In the genomic region with DNA sequence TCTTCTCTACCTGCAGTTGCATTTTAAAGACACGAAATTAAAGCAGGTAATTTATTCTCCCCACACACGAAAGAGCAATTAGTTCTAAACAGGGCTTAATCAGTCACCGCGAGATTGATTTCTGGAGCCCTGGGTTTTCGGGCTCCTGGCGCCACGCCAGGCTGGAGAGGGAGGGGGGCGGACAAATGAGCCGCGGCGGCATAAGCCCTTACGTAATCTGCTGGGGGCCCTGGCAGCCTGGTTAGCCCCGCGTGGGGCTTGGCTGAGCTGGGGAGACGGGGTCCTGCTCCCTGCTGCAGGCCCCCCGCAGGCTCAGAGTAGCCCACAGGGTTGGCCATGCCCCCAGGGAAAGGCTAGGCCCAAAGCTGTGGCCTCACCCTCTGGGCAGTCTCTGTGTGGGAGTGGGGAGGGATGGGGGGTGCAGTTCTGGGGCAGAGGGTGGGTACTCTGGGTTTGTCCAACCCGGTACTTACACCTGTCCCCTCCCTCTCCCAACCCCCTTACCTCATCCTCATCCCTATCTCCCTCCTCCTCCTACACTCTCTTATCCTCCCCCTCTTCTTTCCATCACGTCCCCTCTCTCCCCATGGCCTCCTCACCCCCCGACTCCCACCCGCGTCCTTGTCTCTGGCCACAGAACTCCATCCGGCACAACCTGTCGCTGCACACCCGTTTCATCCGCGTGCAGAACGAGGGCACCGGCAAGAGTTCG, we compare ENCODE assay signal across 9 cellular contexts. TPM values are rescaled to one million over a fixed set of nuclear protein-coding genes. Genes with fewer than 3 reads are reported as not detected.
DNase-seq lines count a peak whose midpoint lies in the region; FAIRE-seq and TF ChIP-seq lines count a peak whose summit lies in the region.
"Had no signal": no experiment of that assay in that cellular context is flagged by ENCODE, and none has a peak within 500 bp of the region (broad histone marks: within the 10 kb centered on the region; RNA-seq: fewer than 3 reads in every experiment).

No MANE protein-coding gene starts in this region.

- peaks cover 8% of the 10 kb centered on the region for H3K4me1 Mint-ChIP-seq in activated naive CD8-positive, alpha-beta T cell treated with anti-CD3 and anti-CD28 coated beads for 36 hours

- peak overlapping the region; percentile 70 for H3K4me3 Mint-ChIP-seq in activated naive CD8-positive, alpha-beta T cell treated with anti-CD3 and anti-CD28 coated beads for 36 hours

- peaks cover 0 to 42% (median 27%) of the 10 kb centered on the region in 6 donors for H3K4me1 ChIP-seq in spleen

- H3K9me3 Mint-ChIP-seq in activated naive CD8-positive, alpha-beta T cell treated with anti-CD3 and anti-CD28 coated beads for 36 hours = no peaks in the 10 kb centered on the region

- WGBS in spleen, 5 donors = 5 to 15% (median 13%) methylated on average over 15 to 29 of the region's 29 CpGs

- in situ Hi-C loops in KBM-7 (cut with MboI; ENCODE audit: low pct_unique_long_range_greater_than_20kb, low sequenced_read_pairs) = no loop called here

- TF ChIP-seq POLR2A in spleen (IDR thresholded peaks at IDR 0.05) (no peak), GM12891 (IDR thresholded peaks at IDR 0.05; ENCODE audit: low read depth, low read length) (no peak)

- peaks cover 59% of the 10 kb centered on the region for H3K27me3 Mint-ChIP-seq in activated naive CD8-positive, alpha-beta T cell treated with anti-CD3 and anti-CD28 coated beads for 36 hours

- no peak for TF ChIP-seq CTCF in spleen (IDR thresholded peaks at IDR 0.05 in 8 of 11, conservative IDR thresholded peaks at IDR 0.05 in 3 of 11)

- H3K27ac Mint-ChIP-seq in activated naive CD8-positive, alpha-beta T cell treated with anti-CD3 and anti-CD28 coated beads for 36 hours = no peak overlapping the region

- H3K4me3 ChIP-seq in iPS-18c (ENCODE audit: insufficient read depth, low read depth, low read length) (peak overlapping the region; percentile 58), spleen (peak overlapping the region; percentile 37 to 72 (median 51))

- DNase-seq in D341Med (ENCODE audit: low spot score) (peak; percentile 90), NCI-H2029 treated with DMSO at 0.1 percent for 48 hours (lab: John Stamatoyannopoulos, UW) (peak; percentile 93), spleen (no peak), KBM-7 (no peak), GM12891 (ENCODE audit: insufficient read length, low spot score) (no peak)
- peak; percentile 38 for DNase-seq in activated naive CD8-positive, alpha-beta T cell treated with anti-CD3 and anti-CD28 coated beads for 36 hours
- no peak for DNase-seq in activated CD4-positive, alpha-beta T cell treated with anti-CD3 and anti-CD28 coated beads for 48 hours

- no peaks in the 10 kb centered on the region for H3K36me3 ChIP-seq in spleen

- H3K36me3 Mint-ChIP-seq in activated naive CD8-positive, alpha-beta T cell treated with anti-CD3 and anti-CD28 coated beads for 36 hours = no peaks in the 10 kb centered on the region

- H3K27ac ChIP-seq in spleen = peak overlapping the region in 7 of 8 donors; percentile 46 to 90 (median 87)

- H3K9me3 ChIP-seq in iPS-18c (ENCODE audit: control insufficient read depth, insufficient read depth, low read length) (no peaks in the 10 kb centered on the region), spleen (no peaks in the 10 kb centered on the region)

- intact Hi-C loops in spleen (cut with DNase I; ENCODE audit: low total_unique reads) = no loop called here

- peaks cover 0 to 69% (median 27%) of the 10 kb centered on the region in 7 donors for H3K27me3 ChIP-seq in spleen (replicated peaks in 1 of 7)

- FAIRE-seq in GM12891 (lab: Jason Lieb, UNC) = no peak
- FAIRE-seq: colon had no signal

TF ChIP-seq in GM12891, 5 proteins besides CTCF, POLR2A, EP300 and RAD21:
- no peak for TF ChIP-seq POLR2AphosphoS5 (IDR thresholded peaks at IDR 0.05; ENCODE audit: low read depth, low read length)
- TF ChIP-seq TAF1 (IDR thresholded peaks at IDR 0.05; ENCODE audit: low read depth, low read length) = no peak
- TF ChIP-seq PAX5 (IDR thresholded peaks at IDR 0.05; ENCODE audit: insufficient read depth, low read length, severe bottlenecking) = no peak
- TF ChIP-seq POU2F2 (IDR thresholded peaks at IDR 0.05; ENCODE audit: low read depth, low read length) = no peak
- TF ChIP-seq SPI1 (IDR thresholded peaks at IDR 0.05; ENCODE audit: low read depth, low read length) = no peak
TF ChIP-seq in GM12891: peak in this region for 0.

RNA-seq across cellular contexts. Expression of a gene that starts 19.9 kb away (rescaled TPM):
- under 1 TPM; 0.19 to 0.34 TPM for total RNA-seq in activated naive CD8-positive, alpha-beta T cell treated with anti-CD3 and anti-CD28 coated beads for 36 hours
- 1 to 10 TPM in 2 of 7 donors, under 1 TPM in 4, not detected in 1; 0.26 to 1.6 (median 0.41) TPM for total RNA-seq in spleen
- under 1 TPM; 0.14 to 0.20 (median 0.19) TPM for polyA plus RNA-seq in spleen
- polyA plus RNA-seq in GM12891 (2012; ENCODE audit: low read depth, missing spikeins) = 0.19 TPM

Comparison
In these comparisons a context has a peak if more than half of its experiments do, and no peak if none do; other contexts are left out.
1. DNase-seq: peak in D341Med (single experiment), NCI-H2029 treated with DMSO at 0.1 percent for 48 hours (single experiment) and activated naive CD8-positive, alpha-beta T cell treated with anti-CD3 and anti-CD28 coated beads for 36 hours (single experiment); none in spleen (single experiment), KBM-7 (single experiment), GM12891 (single experiment) and activated CD4-positive, alpha-beta T cell treated with anti-CD3 and anti-CD28 coated beads for 48 hours (single experiment).